1 cellular context compared by ENCODE assay signal in the genomic region with DNA sequence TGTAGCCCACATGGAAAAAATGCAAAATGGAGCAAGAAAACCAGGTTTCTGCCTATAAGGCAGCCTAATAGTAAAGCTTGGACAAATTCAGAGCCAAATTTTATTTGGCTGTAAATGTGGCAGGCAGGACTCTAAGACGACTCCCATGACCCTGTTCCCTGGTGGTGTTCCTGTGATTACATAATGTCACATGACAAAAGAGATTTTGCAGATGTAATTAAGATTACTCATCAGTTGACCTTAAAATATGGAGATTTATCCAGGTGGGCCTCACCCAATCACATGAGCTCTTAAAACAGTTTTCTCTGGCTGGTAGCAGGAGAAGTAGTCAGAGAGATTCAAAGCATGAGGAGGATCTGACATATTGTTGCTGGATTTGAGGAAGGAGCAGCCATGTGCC.
TF ChIP-seq lines count a peak whose summit lies in the region.

No MANE protein-coding gene starts in this region.

TF ChIP-seq in GM23338, 12 proteins besides CTCF, POLR2A, EP300 and RAD21 (continued from another document):
- TF ChIP-seq ZNF331 (CRISPR knock-in tag; IDR thresholded peaks at IDR 0.05; ENCODE audit: low read depth) (no peak), EZH2phosphoT487 (IDR thresholded peaks at IDR 0.05; ENCODE audit: unreplicated experiment) (no peak)
